7 cellular contexts compared by ENCODE assay signal in genomic region chr7:55722874-55723520, GRCh38.
DNase-seq lines count a peak whose midpoint lies in the region; ATAC-seq, FAIRE-seq and TF ChIP-seq lines count a peak whose summit lies in the region.
"Not testable (repeated sequence)": the region's sequence is repeated elsewhere in the genome, so short reads cannot be mapped to it uniquely, and the experiment has no call there.

No MANE protein-coding gene starts in this region.

- not testable (repeated sequence) for DNase-seq in SK-N-MC (ENCODE audit: low read depth, low spot score); H1 (ENCODE audit: low read depth in 1 of 2, low spot score in 2 of 2); lower lobe of right lung

- not testable (repeated sequence) for H3K23ac ChIP-seq in H1 (ENCODE audit: insufficient read length)

- not testable (repeated sequence) for TF ChIP-seq EP300 in H1 (IDR thresholded peaks at IDR 0.05; ENCODE audit: borderline replicate concordance in 1 of 2, low read depth in 2 of 2, low read length in 2 of 2)

- H3K4me2 ChIP-seq in H1 (ENCODE audit: insufficient read depth in 1 of 2, low read depth in 2 of 2, low read length in 2 of 2) = not testable (repeated sequence)

- H3K27ac ChIP-seq in SK-N-MC = peak overlapping the region; percentile 92
- H3K27ac ChIP-seq in H1 (ENCODE audit: low read depth, low read length); lower lobe of right lung: not testable (repeated sequence)

- not testable (repeated sequence) for H3K4me1 ChIP-seq in H1 (replicated peaks in 1 of 4; ENCODE audit: control insufficient read depth in 3 of 4, insufficient read depth in 4 of 4, low read length in 3 of 4); lower lobe of right lung

- intact Hi-C loops in lower lobe of right lung (cut with DNase I) = not testable (repeated sequence)

- not testable (repeated sequence) for H3K79me1 ChIP-seq in H1 (ENCODE audit: low read depth, low read length)

- ATAC-seq in GM18511 (IDR thresholded peaks at IDR 0.05; ENCODE audit: unreplicated experiment) (peak; percentile 99), GM21360 (IDR thresholded peaks at IDR 0.05; ENCODE audit: unreplicated experiment) (peak; percentile 97), HG02678 (IDR thresholded peaks at IDR 0.05; ENCODE audit: unreplicated experiment) (peak; percentile 99), HG03342 (IDR thresholded peaks at IDR 0.05; ENCODE audit: unreplicated experiment) (peak; percentile 99), lower lobe of right lung (peak; percentile 67 to 79)

- not testable (repeated sequence) for TF ChIP-seq POLR2A in H1 (IDR thresholded peaks at IDR 0.05; ENCODE audit: control extremely low read depth in 1 of 2, low read depth in 2 of 2, low read length in 2 of 2)

- not testable (repeated sequence) for H4K8ac ChIP-seq in H1 (ENCODE audit: extremely low read depth, insufficient read depth, low read length)

- not testable (repeated sequence) for H3K14ac ChIP-seq in H1 (ENCODE audit: insufficient read length)

- POLR2A ChIA-PET in H1 (lab: Charles Lee; ENCODE audit: partially characterized antibody) = not testable (repeated sequence)

- not testable (repeated sequence) for H4K91ac ChIP-seq in H1 (replicated peaks; ENCODE audit: insufficient read length, low read length)

- not testable (repeated sequence) for H2BK20ac ChIP-seq in H1 (ENCODE audit: low read length)

- not testable (repeated sequence) for H2BK12ac ChIP-seq in H1 (ENCODE audit: low read depth, low read length)

- H3K9ac ChIP-seq in SK-N-MC (ENCODE audit: insufficient read length); H1 (replicated peaks in 1 of 4; ENCODE audit: extremely low read depth in 1 of 4, low read depth in 3 of 4, low read length in 3 of 4): not testable (repeated sequence)

- not testable (repeated sequence) for H2BK120ac ChIP-seq in H1 (replicated peaks; ENCODE audit: low read depth, low read length)

- H3K23me2 ChIP-seq in H1 (ENCODE audit: low read depth, low read length) = not testable (repeated sequence)

- not testable (repeated sequence) for H2AFZ ChIP-seq in H1 (ENCODE audit: low read length)

- H4K20me1 ChIP-seq in H1 (replicated peaks in 1 of 2; ENCODE audit: control insufficient read depth in 1 of 2, insufficient read depth in 2 of 2, low read length in 2 of 2) = not testable (repeated sequence)

- not testable (repeated sequence) for H3K56ac ChIP-seq in H1 (replicated peaks; ENCODE audit: insufficient read length, low read depth, low read length)

- not testable (repeated sequence) for H3K36me3 ChIP-seq in SK-N-MC (ENCODE audit: insufficient read depth, low read length); H1 (ENCODE audit: control insufficient read depth in 2 of 4, insufficient read depth in 4 of 4, low read length in 3 of 4); lower lobe of right lung

- WGBS in H1 (ENCODE audit: extremely low coverage in 1 of 2, insufficient coverage in 1 of 2, insufficient read length in 1 of 2, insufficient replicate concordance in 2 of 2, low coverage in 1 of 2, low lambda C conversion rate in 2 of 2, missing lambda C conversion rate in 1 of 2), 2 experiments = 55% methylated on average over 2 of the region's 7 CpGs; no CpG with 5 or more reads in 1 of the 2 experiments

- H3K9me3 ChIP-seq in SK-N-MC (ENCODE audit: low read depth, low read length); H1 (ENCODE audit: insufficient read depth in 2 of 2, low read depth in 1 of 2, low read length in 1 of 2); lower lobe of right lung: not testable (repeated sequence)

- H2BK5ac ChIP-seq in H1 (ENCODE audit: low read depth, low read length) = not testable (repeated sequence)

- not testable (repeated sequence) for H3K27me3 ChIP-seq in H1 (replicated peaks in 1 of 4; ENCODE audit: control insufficient read depth in 3 of 4, extremely low read depth in 1 of 4, insufficient read depth in 3 of 4, low read length in 3 of 4); lower lobe of right lung (ENCODE audit: low read depth)

- not testable (repeated sequence) for TF ChIP-seq RAD21 in H1 (IDR thresholded peaks at IDR 0.05 in 1 of 2, conservative IDR thresholded peaks at IDR 0.05 in 1 of 2; ENCODE audit: low read depth in 2 of 2, low read length in 2 of 2)

- not testable (repeated sequence) for TF ChIP-seq CTCF in H1 (IDR thresholded peaks at IDR 0.05; ENCODE audit: control extremely low read depth in 1 of 3, insufficient read depth in 1 of 3, low read depth in 1 of 3, low read length in 3 of 3); lower lobe of right lung (IDR thresholded peaks at IDR 0.05)

- H4K5ac ChIP-seq in H1 (ENCODE audit: insufficient read length, low read depth, low read length) = not testable (repeated sequence)

- not testable (repeated sequence) for H3K79me2 ChIP-seq in H1 (ENCODE audit: control insufficient read depth in 1 of 2, insufficient read depth in 2 of 2, low read length in 2 of 2)

- CTCF ChIA-PET in H1 (lab: Charles Lee; ENCODE audit: partially characterized antibody) = interaction anchor here (1.1 to 2.6 kb wide), 3 partner anchors 79 to 352 kb away, joined by 3 to 14 read pairs (median 3); no protein-coding TSS in a partner anchor

- peak; percentile 81 for FAIRE-seq in H1 (lab: Jason Lieb, UNC)

- H3K4ac ChIP-seq in H1 (replicated peaks; ENCODE audit: insufficient read length, low read depth, low read length) = not testable (repeated sequence)

- H3K4me3 ChIP-seq in SK-N-MC = peak overlapping the region; percentile 61
- not testable (repeated sequence) for H3K4me3 ChIP-seq in H1 (ENCODE audit: extremely low read depth in 1 of 4, insufficient read depth in 2 of 4, low read depth in 3 of 4, low read length in 4 of 4); lower lobe of right lung

- H2BK15ac ChIP-seq in H1 (ENCODE audit: low read length) = not testable (repeated sequence)

- H2AK5ac ChIP-seq in H1 (ENCODE audit: low read depth, low read length) = not testable (repeated sequence)

- not testable (repeated sequence) for H3K18ac ChIP-seq in H1 (ENCODE audit: extremely low read depth, low read length)
